9 cellular contexts compared by ENCODE assay signal in the genomic region with DNA sequence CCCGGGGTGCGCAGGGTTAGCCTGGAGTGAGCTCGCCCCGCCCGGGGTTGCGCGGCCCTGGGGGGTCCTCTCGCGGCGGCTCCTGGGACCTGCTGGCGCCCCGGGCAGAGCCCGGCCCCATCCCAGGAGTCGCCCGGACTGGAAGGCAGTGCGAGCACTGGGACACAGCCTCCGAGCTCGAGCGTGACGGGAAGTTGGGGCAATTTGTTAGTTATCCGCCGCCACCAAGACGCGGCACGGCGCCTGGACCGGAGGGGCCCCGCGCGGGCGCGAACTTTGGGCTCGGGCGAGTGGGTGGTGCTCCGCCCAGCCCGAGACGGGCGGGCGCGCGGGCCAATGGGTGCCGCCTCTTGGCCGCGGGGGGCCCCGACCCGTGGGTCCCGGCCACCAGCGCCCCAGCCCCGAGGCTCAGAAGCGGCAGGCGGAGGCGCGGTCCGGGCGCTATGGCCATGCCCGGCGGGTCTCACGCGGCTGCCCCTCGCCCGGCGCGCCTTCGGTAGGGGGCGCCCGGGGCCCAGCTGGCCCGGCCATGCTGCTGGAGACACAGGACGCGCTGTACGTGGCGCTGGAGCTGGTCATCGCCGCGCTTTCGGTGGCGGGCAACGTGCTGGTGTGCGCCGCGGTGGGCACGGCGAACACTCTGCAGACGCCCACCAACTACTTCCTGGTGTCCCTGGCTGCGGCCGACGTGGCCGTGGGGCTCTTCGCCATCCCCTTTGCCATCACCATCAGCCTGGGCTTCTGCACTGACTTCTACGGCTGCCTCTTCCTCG. TPM values are rescaled to one million over a fixed set of nuclear protein-coding genes. Genes with fewer than 3 reads are reported as not detected.
DNase-seq lines count a peak whose midpoint lies in the region; ATAC-seq and TF ChIP-seq lines count a peak whose summit lies in the region.
"Had no signal": no experiment of that assay in that cellular context is flagged by ENCODE, and none has a peak within 500 bp of the region (broad histone marks: within the 10 kb centered on the region; RNA-seq: fewer than 3 reads in every experiment).

Gene ADORA2B (plus strand): TSS at position 411 of the 773 bp plus-strand sequence. CDS start 119 bp downstream, at position 530.

- 0 to 1% (median 1%) methylated on average over 60 to 90 of the region's 90 CpGs for WGBS in psoas muscle, 3 donors

- peak within 1 kb of the TSS; percentile 79 for H3K4me3 ChIP-seq in SK-N-MC
- peak within 1 kb of the TSS; percentile 69 for H3K4me3 ChIP-seq in psoas muscle

- peak; percentile 21 for DNase-seq in NCI-H1436 (lab: John Stamatoyannopoulos, UW)
- no peak for DNase-seq in NCI-H1436 treated with DMSO at 0.1 percent for 48 hours (lab: John Stamatoyannopoulos, UW)
- peak; percentile 54 for DNase-seq in HT-29 (ENCODE audit: low spot score)
- no peak for DNase-seq in SK-N-MC (ENCODE audit: low read depth, low spot score)
- DNase-seq in anterior cingulate cortex (lab: John Stamatoyannopoulos, UW), result peak in 33 of 58 donors; percentile 8 to 74 (median 45)
- DNase-seq in left ventricle myocardium superior, result peak; percentile 82
- peak; percentile 66 to 71 for DNase-seq in psoas muscle
- DNase-seq: DND-41 had no signal

- H3K27me3 ChIP-seq in psoas muscle (ENCODE audit: insufficient read depth in 3 of 3, low read length in 2 of 3), result peaks cover 0 to 36% (median 8%) of the 10 kb centered on the region in 3 donors

- intact Hi-C loops in left ventricle myocardium superior (cut with micrococcal nuclease) (no loop called here), psoas muscle (cut with DNase I) (loop anchor here in 1 of 2 donors (2.0 kb wide), 1 partner anchor 54 kb away; the partner anchor contains the start of genes TTC19 and ZSWIM7)

- peak within 1 kb of the TSS; percentile 51 for H3K9ac ChIP-seq in SK-N-MC (ENCODE audit: insufficient read length)

- no peaks in the 10 kb centered on the region for H3K4me1 ChIP-seq in psoas muscle

- H3K36me3 ChIP-seq in SK-N-MC (ENCODE audit: insufficient read depth, low read length), result no peaks in the 10 kb centered on the region
- no peaks in the 10 kb centered on the region for H3K36me3 ChIP-seq in psoas muscle (ENCODE audit: insufficient read depth in 1 of 2, low read depth in 1 of 2)

- H3K27ac ChIP-seq in SK-N-MC (no peak within 1 kb of the TSS), psoas muscle (no peak within 1 kb of the TSS)

- TF ChIP-seq CTCF in psoas muscle (IDR thresholded peaks at IDR 0.05), result peak; percentile 48

- H3K9me3 ChIP-seq in SK-N-MC (ENCODE audit: low read depth, low read length), result no peaks in the 10 kb centered on the region
- H3K9me3 ChIP-seq in psoas muscle, result no peaks in the 10 kb centered on the region

- ATAC-seq in left ventricle myocardium superior, result peak; percentile 92
- peak; percentile 72 to 87 (median 80) for ATAC-seq in psoas muscle
- no peak for ATAC-seq in HG02973 (IDR thresholded peaks at IDR 0.05; ENCODE audit: unreplicated experiment)

RNA-seq across cellular contexts. Expression of gene ADORA2B, which starts in this region (rescaled TPM):
- 5.3 and 8.2 TPM in 2 replicates for total RNA-seq in HT-29 (2014; rRNA removed; shearing (Covaris generic))
- 0.57 TPM for total RNA-seq in left ventricle myocardium superior
- under 1 TPM; 0.20 to 0.36 (median 0.29) TPM for total RNA-seq in psoas muscle
- under 1 TPM; 0.07 to 0.13 (median 0.13) TPM for polyA plus RNA-seq in psoas muscle

Comparison
In these comparisons a context has a peak if more than half of its experiments do, and no peak if none do; other contexts are left out.
1. DNase-seq: peak in NCI-H1436 (single experiment), HT-29 (single experiment) and anterior cingulate cortex (33 of 58); none in NCI-H1436 treated with DMSO at 0.1 percent for 48 hours (single experiment) and SK-N-MC (single experiment).
2. Peak in DNase-seq and ATAC-seq in left ventricle myocardium superior; RNA of the gene not detected or under 1 TPM.
3. Peak in DNase-seq, ATAC-seq and H3K4me3 ChIP-seq in psoas muscle; RNA of the gene not detected or under 1 TPM.